ENCODE assay signal across 20 cellular contexts in the genomic region with DNA sequence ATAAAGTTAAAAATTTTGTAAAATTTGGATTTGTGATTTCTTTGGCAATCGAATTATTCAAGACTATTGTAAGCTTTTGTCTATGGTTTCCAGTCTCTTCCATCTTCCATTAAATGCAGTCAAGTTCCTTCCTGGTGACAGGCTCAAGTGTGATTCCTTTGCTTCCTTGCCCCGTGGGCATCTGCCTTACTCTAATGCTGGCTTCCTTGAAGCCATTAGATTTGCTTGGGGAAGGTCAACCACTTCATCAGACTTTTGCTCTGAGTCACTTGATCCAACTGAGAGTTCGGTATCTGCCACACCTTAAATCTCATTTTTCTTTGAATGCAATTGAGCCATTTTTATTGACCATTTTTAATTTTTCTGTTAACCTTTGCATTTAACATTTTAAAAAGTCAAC.
"Had no signal": no experiment of that assay in that cellular context is flagged by ENCODE, and none has a peak within 500 bp of the region (broad histone marks: within the 10 kb centered on the region; RNA-seq: fewer than 3 reads in every experiment).

No MANE protein-coding gene starts in this region.

- H3K9me3 ChIP-seq: MG63, SJCRH30 had no signal

- H3K4me3 ChIP-seq: MG63, SJCRH30 had no signal

- H3K27ac ChIP-seq: SJCRH30 had no signal

- DNase-seq: IMR-90, Karpas-422, KG1, MG63, NCI-H1092, NCI-H1105 treated with DMSO at 0.1 percent for 48 hours, NCI-H1417 treated with DMSO at 0.1 percent for 48 hours, NCI-H146, NCI-H1694 treated with DMSO at 0.1 percent for 48 hours, NCI-H1930, NCI-H2081 treated with DMSO at 0.1 percent for 48 hours, NCI-H2171, NCI-H226, NCI-H446, NCI-H510A, NCI-H524 treated with DMSO at 0.1 percent for 48 hours, NCI-H69, NCI-H774, SHP77 treated with DMSO at 0.1 percent for 48 hours, SJCRH30 had no signal

- H3K4me1 ChIP-seq: SJCRH30 had no signal

- H3K27me3 ChIP-seq: MG63, SJCRH30 had no signal
